In the genomic region with DNA sequence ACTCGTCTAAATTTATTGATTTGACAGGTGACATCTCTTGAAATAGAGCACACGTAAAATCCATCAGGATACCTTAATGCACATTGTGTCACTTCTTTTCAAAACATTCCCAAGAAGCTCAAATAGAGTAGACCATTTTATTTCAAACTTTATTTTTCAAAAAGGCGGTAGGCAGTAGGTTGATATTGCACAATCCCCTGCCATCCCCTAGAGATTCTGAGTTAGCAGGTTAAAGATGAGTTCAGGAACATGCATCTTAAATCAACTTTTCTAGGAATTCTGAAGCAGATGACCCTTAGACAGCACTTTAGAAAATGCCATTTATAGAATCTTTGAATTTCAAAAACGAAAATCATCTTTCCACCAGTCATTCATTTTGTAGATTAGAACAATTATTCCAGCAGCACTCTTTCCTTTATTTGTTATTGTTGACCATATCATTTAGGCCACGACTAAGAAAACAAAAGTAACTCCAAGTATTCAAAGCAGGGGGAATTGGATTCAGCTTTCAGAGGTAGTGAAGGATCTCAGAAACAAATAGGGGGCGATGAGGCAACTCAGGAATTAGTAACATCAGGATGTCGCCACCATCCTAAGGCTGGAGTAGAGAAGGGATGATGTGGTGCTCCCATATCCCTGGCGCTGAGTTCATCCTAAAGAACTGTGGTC, we compare ENCODE assay signal across 22 cellular contexts.
"Had no signal": no experiment of that assay in that cellular context is flagged by ENCODE, and none has a peak within 500 bp of the region (broad histone marks: within the 10 kb centered on the region; RNA-seq: fewer than 3 reads in every experiment).

No MANE protein-coding gene starts in this region.

- DNase-seq: colonic mucosa; cortex of kidney; effector CD8-positive, alpha-beta T cell; effector memory CD8-positive, alpha-beta T cell; foreskin keratinocyte; gastrocnemius medialis; glutamatergic neuron; head of caudate nucleus; heart right ventricle; hippocampal formation; left cardiac atrium; left ventricle myocardium superior; lower lobe of right lung; mesenchymal stem cell; mucosa of descending colon had no signal

- FAIRE-seq: endothelial cell of umbilical vein, islet of Langerhans, keratinocyte had no signal

- H3K4me3 ChIP-seq: colonic mucosa, esophagus muscularis mucosa, gastrocnemius medialis, heart right ventricle, left lung, lower lobe of right lung, mucosa of descending colon had no signal

- ATAC-seq: effector memory CD8-positive, alpha-beta T cell; foreskin keratinocyte; gastrocnemius medialis; heart right ventricle; left cardiac atrium; left lung; left ventricle myocardium superior; lower lobe of right lung; mucosa of descending colon had no signal

- H3K4me1 ChIP-seq: colonic mucosa, foreskin keratinocyte, gastrocnemius medialis, heart right ventricle, left lung, lower lobe of right lung had no signal

- H3K27ac ChIP-seq: colonic mucosa, esophagus muscularis mucosa, foreskin keratinocyte, gastrocnemius medialis, heart right ventricle, left lung, lower lobe of right lung had no signal

- H3K4me3 Mint-ChIP-seq: dendritic cell treated with granulocyte-macrophage colony-stimulating factor and Interleukin-4, amounts not matched to agents 40 ng/mL and 50 ng/mL, for 4 days; effector memory CD8-positive, alpha-beta T cell; mesothelial cell of epicardium had no signal

- H3K36me3 ChIP-seq: colonic mucosa, esophagus muscularis mucosa, gastrocnemius medialis, heart right ventricle, left lung, lower lobe of right lung had no signal

- H3K27ac Mint-ChIP-seq: dendritic cell treated with granulocyte-macrophage colony-stimulating factor and Interleukin-4, amounts not matched to agents 40 ng/mL and 50 ng/mL, for 4 days; effector memory CD8-positive, alpha-beta T cell; mesothelial cell of epicardium had no signal

- H3K36me3 Mint-ChIP-seq: mesothelial cell of epicardium had no signal

- H3K9me3 Mint-ChIP-seq: effector memory CD8-positive, alpha-beta T cell had no signal

- H3K9me3 ChIP-seq: colonic mucosa, esophagus muscularis mucosa, gastrocnemius medialis, left lung, lower lobe of right lung, mucosa of descending colon had no signal

- H3K27me3 ChIP-seq: colonic mucosa, esophagus muscularis mucosa, gastrocnemius medialis had no signal
